ENCODE assay signal across 20 cellular contexts in genomic region chr15:93466380-93466779, GRCh38.
"Had no signal": no experiment of that assay in that cellular context is flagged by ENCODE, and none has a peak within 500 bp of the region (broad histone marks: within the 10 kb centered on the region; RNA-seq: fewer than 3 reads in every experiment).

No MANE protein-coding gene starts in this region.

- H3K4me3 Mint-ChIP-seq: activated CD4-positive, alpha-beta memory T cell treated with anti-CD3 and anti-CD28 coated beads for 36 hours; activated naive CD4-positive, alpha-beta T cell treated with anti-CD3 and anti-CD28 coated beads for 36 hours; activated naive CD8-positive, alpha-beta T cell; activated T-helper 17 cell treated with anti-CD3 and anti-CD28 coated beads, Interleukin-2, amount 50 U/mL, for 72 hours; T-helper 17 cell; WTC11 had no signal

- H3K4me1 Mint-ChIP-seq: activated T-helper 17 cell treated with anti-CD3 and anti-CD28 coated beads, Interleukin-2, amount 50 U/mL, for 72 hours; T-helper 17 cell had no signal

- DNase-seq: activated CD4-positive, alpha-beta memory T cell treated with anti-CD3 and anti-CD28 coated beads for 36 hours; activated CD4-positive, alpha-beta T cell treated with anti-CD3 and anti-CD28 coated beads for 48 hours; activated CD4-positive, CD25-positive, alpha-beta regulatory T cell treated with anti-CD3 and anti-CD28 coated beads, Interleukin-2, amount 50 U/mL, for 72 hours; activated CD8-positive, alpha-beta memory T cell treated with anti-CD3 and anti-CD28 coated beads for 24 hours; activated gamma-delta T cell; activated naive CD4-positive, alpha-beta T cell treated with anti-CD3 and anti-CD28 coated beads for 36 hours; activated T-cell treated with anti-CD3 and anti-CD28 coated beads, Interleukin-2, amount 50 U/mL, for 48 hours; amygdala; brain microvascular endothelial cell; NCI-H1092; NCI-H1930; NCI-H510A treated with DMSO at 0.1 percent for 48 hours; NCI-H69; Peyer's patch; SIG-M5; T-helper 17 cell; T-helper 9 cell had no signal

- ATAC-seq: activated T-helper 17 cell treated with anti-CD3 and anti-CD28 coated beads, Interleukin-2, amount 50 U/mL, for 72 hours; T-helper 17 cell; WTC11 had no signal

- H3K9me3 Mint-ChIP-seq: activated CD4-positive, alpha-beta memory T cell treated with anti-CD3 and anti-CD28 coated beads for 36 hours; activated naive CD4-positive, alpha-beta T cell treated with anti-CD3 and anti-CD28 coated beads for 36 hours; activated T-helper 17 cell treated with anti-CD3 and anti-CD28 coated beads, Interleukin-2, amount 50 U/mL, for 72 hours had no signal

- H3K4me3 ChIP-seq: Peyer's patch had no signal

- H3K27ac Mint-ChIP-seq: activated CD4-positive, alpha-beta memory T cell treated with anti-CD3 and anti-CD28 coated beads for 36 hours; activated naive CD4-positive, alpha-beta T cell treated with anti-CD3 and anti-CD28 coated beads for 36 hours; activated naive CD8-positive, alpha-beta T cell; activated T-helper 17 cell treated with anti-CD3 and anti-CD28 coated beads, Interleukin-2, amount 50 U/mL, for 72 hours; T-helper 17 cell; WTC11 had no signal

- H3K36me3 ChIP-seq: brain microvascular endothelial cell, Peyer's patch had no signal

- H3K36me3 Mint-ChIP-seq: activated CD4-positive, alpha-beta memory T cell treated with anti-CD3 and anti-CD28 coated beads for 36 hours; activated naive CD8-positive, alpha-beta T cell had no signal

- H3K27ac ChIP-seq: brain microvascular endothelial cell, Peyer's patch had no signal

- H3K9me3 ChIP-seq: Peyer's patch had no signal

- H3K4me1 ChIP-seq: Peyer's patch had no signal

- H3K27me3 ChIP-seq: brain microvascular endothelial cell, Peyer's patch had no signal
